ENCODE assay signal across 14 cellular contexts in genomic region chr7:155224116-155224811, GRCh38.
DNase-seq lines count a peak whose midpoint lies in the region; ATAC-seq and TF ChIP-seq lines count a peak whose summit lies in the region.
"Had no signal": no experiment of that assay in that cellular context is flagged by ENCODE, and none has a peak within 500 bp of the region (broad histone marks: within the 10 kb centered on the region; RNA-seq: fewer than 3 reads in every experiment).

No MANE protein-coding gene starts in this region.

- intact Hi-C loops in left colon (cut with DNase I, micrococcal nuclease), result no loop called here

- no peak for TF ChIP-seq POLR2A in Peyer's patch (IDR thresholded peaks at IDR 0.05)

- no peak overlapping the region for H3K27ac ChIP-seq in Peyer's patch
- H3K27ac ChIP-seq in effector memory CD4-positive, alpha-beta T cell (ENCODE audit: insufficient read depth, low read length, poor library complexity, severe bottlenecking), result no peak overlapping the region
- H3K27ac ChIP-seq: dorsolateral prefrontal cortex, SK-N-MC, tibial nerve had no signal

- no peaks in the 10 kb centered on the region for H3K9me3 ChIP-seq in Peyer's patch
- no peaks in the 10 kb centered on the region for H3K9me3 ChIP-seq in effector memory CD4-positive, alpha-beta T cell (ENCODE audit: control insufficient read depth, low read length)
- H3K9me3 ChIP-seq in MG63, result no peaks in the 10 kb centered on the region
- H3K9me3 ChIP-seq: tibial nerve had no signal

- peaks cover 0 to 12% (median 0%) of the 10 kb centered on the region in 4 donors for H3K4me1 ChIP-seq in Peyer's patch
- H3K4me1 ChIP-seq in effector memory CD4-positive, alpha-beta T cell (ENCODE audit: control insufficient read depth, insufficient read depth, low read length, poor library complexity, severe bottlenecking), result no peaks in the 10 kb centered on the region
- H3K4me1 ChIP-seq: tibial nerve had no signal

- H3K27me3 ChIP-seq in Peyer's patch (no peaks in the 10 kb centered on the region), MG63 (no peaks in the 10 kb centered on the region)
- H3K27me3 ChIP-seq in effector memory CD4-positive, alpha-beta T cell (replicated peaks; ENCODE audit: control insufficient read depth, insufficient read depth, low read length, poor library complexity, severe bottlenecking), result no peaks in the 10 kb centered on the region

- DNase-seq in DMS153 treated with DMSO at 0.1 percent for 48 hours (lab: John Stamatoyannopoulos, UW; ENCODE audit: unreplicated experiment) (peak; percentile 44), NCI-H2029 (lab: John Stamatoyannopoulos, UW) (peak; percentile 73), Peyer's patch (peak in 2 of 3 donors; percentile 51 to 64), left colon (no peak), MG63 (no peak)
- DNase-seq in effector memory CD4-positive, alpha-beta T cell, result no peak
- DNase-seq: activated CD8-positive, alpha-beta memory T cell treated with anti-CD3 and anti-CD28 coated beads for 24 hours; activated effector memory CD4-positive, alpha-beta T cell treated with anti-CD3 and anti-CD28 coated beads, Interleukin-2, amount 50 U/mL, for 16 hours; dorsolateral prefrontal cortex; islet precursor cell had no signal

- no peak for TF ChIP-seq CTCF in Peyer's patch (IDR thresholded peaks at IDR 0.05)

- H3K36me3 ChIP-seq in Peyer's patch (no peaks in the 10 kb centered on the region), MG63 (no peaks in the 10 kb centered on the region)
- H3K36me3 ChIP-seq in effector memory CD4-positive, alpha-beta T cell (ENCODE audit: control insufficient read depth, insufficient read depth, low read length), result no peaks in the 10 kb centered on the region
- H3K36me3 ChIP-seq: tibial nerve had no signal

- ATAC-seq in left colon (peak; percentile 16), HG03520 (IDR thresholded peaks at IDR 0.05; ENCODE audit: unreplicated experiment) (no peak), HG03432 (IDR thresholded peaks at IDR 0.05; ENCODE audit: unreplicated experiment) (no peak)

- no peak overlapping the region for H3K4me3 ChIP-seq in Peyer's patch
- H3K4me3 ChIP-seq in effector memory CD4-positive, alpha-beta T cell (ENCODE audit: insufficient read depth, low read depth, low read length, poor library complexity, severe bottlenecking), result no peak overlapping the region
- no peak overlapping the region for H3K4me3 ChIP-seq in MG63
- H3K4me3 ChIP-seq: dorsolateral prefrontal cortex, SK-N-MC, tibial nerve had no signal

Comparison
In these comparisons a context has a peak if more than half of its experiments do, and no peak if none do; other contexts are left out.
1. DNase-seq: peak in DMS153 treated with DMSO at 0.1 percent for 48 hours (single experiment), NCI-H2029 (single experiment) and Peyer's patch (2 of 3); none in left colon (0 of 2), effector memory CD4-positive, alpha-beta T cell (0 of 3) and MG63 (single experiment).